In the genomic region with DNA sequence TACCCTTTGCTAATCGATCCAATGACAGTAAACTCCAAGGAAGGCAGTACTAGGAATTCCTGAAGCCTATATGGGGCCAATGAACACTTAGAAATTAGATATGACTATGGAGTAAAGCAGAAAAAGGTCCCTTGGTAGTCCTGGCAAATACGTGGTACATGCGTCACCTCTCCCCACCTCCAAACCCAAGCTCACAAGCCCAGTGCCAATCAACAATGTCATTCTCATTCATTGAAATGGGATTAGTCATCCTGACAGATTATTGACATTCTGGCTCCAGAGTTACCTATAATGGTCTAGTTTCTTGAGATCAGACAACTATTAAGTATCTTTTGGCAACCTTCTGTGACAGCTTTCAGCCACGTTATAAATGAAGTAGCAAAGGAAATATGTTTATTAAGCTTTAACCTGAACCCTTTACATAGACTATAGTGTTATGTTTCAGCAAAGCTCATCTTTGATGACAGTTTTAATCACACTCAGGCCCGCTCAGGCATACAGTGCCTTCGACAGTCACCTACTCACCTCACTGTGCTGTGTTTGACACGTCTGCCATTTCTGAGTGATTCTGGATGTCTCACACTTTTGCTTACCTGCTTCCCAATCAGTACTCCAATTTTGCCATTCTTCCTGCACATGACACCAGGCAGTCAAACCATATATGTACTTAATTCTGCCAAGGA, we compare ENCODE assay signal across 15 cellular contexts.
DNase-seq lines count a peak whose midpoint lies in the region; ATAC-seq and TF ChIP-seq lines count a peak whose summit lies in the region.
"Had no signal": no experiment of that assay in that cellular context is flagged by ENCODE, and none has a peak within 500 bp of the region (broad histone marks: within the 10 kb centered on the region; RNA-seq: fewer than 3 reads in every experiment).

No MANE protein-coding gene starts in this region.

- 97% methylated on average over 6 of the region's 7 CpGs for WGBS in mesenchymal stem cell
- 92% methylated on average over 7 of the region's 7 CpGs for WGBS in suprapubic skin

- DNase-seq in activated CD4-positive, alpha-beta T cell treated with anti-CD3 and anti-CD28 coated beads for 48 hours: peak; percentile 22
- DNase-seq in activated CD4-positive, alpha-beta T cell treated with anti-CD3 and anti-CD28 coated beads, Interleukin-2, amount 50 U/mL, for 1 hour: no peak
- peak; percentile 100 for DNase-seq in PC-3
- DNase-seq in mesenchymal stem cell: no peak
- no peak for DNase-seq in suprapubic skin (ENCODE audit: low spot score in 2 of 2)
- DNase-seq: DMS79 treated with DMSO at 0.1 percent for 48 hours, H9, NCI-H1092 treated with DMSO at 0.1 percent for 48 hours, NCI-H1436 treated with DMSO at 0.1 percent for 48 hours, NCI-H1930, NCI-H69, Peyer's patch had no signal

- peak overlapping the region; percentile 39 for H3K27ac ChIP-seq in DOHH2 (ENCODE audit: low read depth, low read length)
- peak overlapping the region; percentile 84 for H3K27ac ChIP-seq in PC-3 (ENCODE audit: low read length)
- H3K27ac ChIP-seq in mesenchymal stem cell (ENCODE audit: low read length, poor library complexity, severe bottlenecking): no peak overlapping the region
- H3K27ac ChIP-seq in suprapubic skin: no peak overlapping the region
- H3K27ac ChIP-seq: Peyer's patch had no signal

- H3K4me2 ChIP-seq in DOHH2 (ENCODE audit: low read length) (peak overlapping the region; percentile 62), PC-3 (ENCODE audit: low read length) (peak overlapping the region; percentile 68), mesenchymal stem cell (ENCODE audit: low read length, poor library complexity, severe bottlenecking) (no peak overlapping the region)

- no peak overlapping the region for H2BK5ac ChIP-seq in mesenchymal stem cell (ENCODE audit: low read depth, low read length, poor library complexity, severe bottlenecking)

- H2AFZ ChIP-seq in PC-3 (ENCODE audit: low read length) (peak overlapping the region; percentile 2; the same call in 1 of the 2 replicates), mesenchymal stem cell (ENCODE audit: low read depth, low read length) (no peak overlapping the region)

- no peaks in the 10 kb centered on the region for H3K79me2 ChIP-seq in DOHH2 (ENCODE audit: control insufficient read depth, low read length)
- H3K79me2 ChIP-seq in PC-3 (ENCODE audit: low read length): no peaks in the 10 kb centered on the region

- POLR2A ChIA-PET in PC-3 (lab: Charles Lee; ENCODE audit: unreplicated experiment): no interaction called here

- ATAC-seq in PC-3 (peak; percentile 42), HG02610 (IDR thresholded peaks at IDR 0.05; ENCODE audit: unreplicated experiment) (no peak), GM18907 (IDR thresholded peaks at IDR 0.05; ENCODE audit: unreplicated experiment) (no peak)

- intact Hi-C loops in PC-3 (cut with micrococcal nuclease): no loop called here

- no peak overlapping the region for H3K23ac ChIP-seq in mesenchymal stem cell (ENCODE audit: low read length in 2 of 2)

- H4K20me1 ChIP-seq in DOHH2 (ENCODE audit: control insufficient read depth, insufficient read depth, low read depth, low read length) (no peaks in the 10 kb centered on the region), PC-3 (ENCODE audit: low read length) (no peaks in the 10 kb centered on the region)

- H4K8ac ChIP-seq in mesenchymal stem cell (ENCODE audit: low read length): no peak overlapping the region

- peak overlapping the region; percentile 29 for H4K91ac ChIP-seq in mesenchymal stem cell (ENCODE audit: low read length)

- H3K4me1 ChIP-seq in DOHH2 (ENCODE audit: control insufficient read depth, low read length): peaks cover 39% of the 10 kb centered on the region
- peaks cover 77% of the 10 kb centered on the region for H3K4me1 ChIP-seq in PC-3 (ENCODE audit: insufficient read depth, low read length)
- H3K4me1 ChIP-seq in mesenchymal stem cell (ENCODE audit: control insufficient read depth, insufficient read depth, low read depth, low read length): peaks cover 3% of the 10 kb centered on the region
- no peaks in the 10 kb centered on the region for H3K4me1 ChIP-seq in suprapubic skin

- no peak for TF ChIP-seq CTCF in DOHH2 (IDR thresholded peaks at IDR 0.05; ENCODE audit: low read depth, low read length, poor library complexity, severe bottlenecking)
- TF ChIP-seq CTCF in PC-3 (conservative IDR thresholded peaks at IDR 0.05; ENCODE audit: low read depth, low read length): no peak
- no peak for TF ChIP-seq CTCF in suprapubic skin (IDR thresholded peaks at IDR 0.05)

- H3K79me1 ChIP-seq in mesenchymal stem cell (replicated peaks; ENCODE audit: low read length, poor library complexity, severe bottlenecking): no peaks in the 10 kb centered on the region

- no peak overlapping the region for H2BK120ac ChIP-seq in mesenchymal stem cell (ENCODE audit: low read depth, low read length)

- H3K27me3 ChIP-seq in DOHH2 (ENCODE audit: control insufficient read depth, low read length): no peaks in the 10 kb centered on the region
- no peaks in the 10 kb centered on the region for H3K27me3 ChIP-seq in PC-3 (ENCODE audit: low read length)
- H3K27me3 ChIP-seq in mesenchymal stem cell (ENCODE audit: control insufficient read depth in 1 of 2, insufficient read depth in 1 of 2, low read length in 2 of 2): no peaks in the 10 kb centered on the region
- no peaks in the 10 kb centered on the region for H3K27me3 ChIP-seq in suprapubic skin
- H3K27me3 ChIP-seq: Peyer's patch had no signal

- H3K4me3 ChIP-seq in DOHH2 (ENCODE audit: low read length): peak overlapping the region; percentile 38
- peak overlapping the region; percentile 16 for H3K4me3 ChIP-seq in PC-3 (ENCODE audit: low read length)
- H3K4me3 ChIP-seq in mesenchymal stem cell (ENCODE audit: insufficient read depth in 1 of 2, low read depth in 1 of 2, low read length in 2 of 2): no peak overlapping the region
- H3K4me3 ChIP-seq in suprapubic skin: no peak overlapping the region
- H3K4me3 ChIP-seq: Peyer's patch had no signal

- peak overlapping the region in 1 of 2 experiments; percentile 61 for H3K18ac ChIP-seq in mesenchymal stem cell (ENCODE audit: low read depth in 1 of 2, low read length in 2 of 2)

- H3K36me3 ChIP-seq in DOHH2 (ENCODE audit: control insufficient read depth, low read length): no peaks in the 10 kb centered on the region
- no peaks in the 10 kb centered on the region for H3K36me3 ChIP-seq in PC-3 (ENCODE audit: low read depth, low read length)
- no peaks in the 10 kb centered on the region for H3K36me3 ChIP-seq in mesenchymal stem cell (ENCODE audit: control insufficient read depth in 1 of 2, insufficient read depth in 2 of 2, low read depth in 1 of 2, low read length in 2 of 2)
- no peaks in the 10 kb centered on the region for H3K36me3 ChIP-seq in suprapubic skin
- H3K36me3 ChIP-seq: Peyer's patch had no signal

- CTCF ChIA-PET in PC-3 (lab: Charles Lee): no interaction called here

- no TSS peak for BruUV-seq in PC-3 (replicated peaks; lab: Mats Ljungman, UMichigan)

- H3K9me3 ChIP-seq in DOHH2 (ENCODE audit: control insufficient read depth, insufficient read depth, low read length) (no peaks in the 10 kb centered on the region), PC-3 (ENCODE audit: low read length) (no peaks in the 10 kb centered on the region), mesenchymal stem cell (ENCODE audit: control insufficient read depth, low read length) (no peaks in the 10 kb centered on the region), suprapubic skin (no peaks in the 10 kb centered on the region)
- H3K9me3 ChIP-seq: Peyer's patch had no signal

- H3K9me2 ChIP-seq in DOHH2 (replicated peaks; ENCODE audit: control insufficient read depth, low read length) (no peaks in the 10 kb centered on the region), PC-3 (replicated peaks; ENCODE audit: low read length) (0 out of 2 replicates have a peak, but pooled peaks cover 4% of the 10 kb centered on the region)

- no peak overlapping the region for H3K4ac ChIP-seq in mesenchymal stem cell (ENCODE audit: low read depth in 1 of 2, low read length in 2 of 2)

- H2BK12ac ChIP-seq in mesenchymal stem cell (ENCODE audit: low read length in 2 of 2): peak overlapping the region in 1 of 2 experiments; percentile 82

- peak overlapping the region; percentile 76 for H3K9ac ChIP-seq in PC-3 (ENCODE audit: low read length)
- no peak overlapping the region for H3K9ac ChIP-seq in mesenchymal stem cell (ENCODE audit: low read length)

- H3F3A ChIP-seq in DOHH2 (ENCODE audit: control insufficient read depth, insufficient read depth) (no peaks in the 10 kb centered on the region), PC-3 (ENCODE audit: low read length, unreplicated experiment) (peaks cover 22% of the 10 kb centered on the region)

- no peak overlapping the region for H3K14ac ChIP-seq in mesenchymal stem cell (ENCODE audit: low read length in 2 of 2)

- H2BK15ac ChIP-seq in mesenchymal stem cell (ENCODE audit: low read depth, poor library complexity, severe bottlenecking): no peak overlapping the region

- no peak overlapping the region for H2AK5ac ChIP-seq in mesenchymal stem cell (ENCODE audit: low read length, severe bottlenecking)

- no peak for TF ChIP-seq EP300 in suprapubic skin (IDR thresholded peaks at IDR 0.05)

- TF ChIP-seq POLR2A in suprapubic skin (IDR thresholded peaks at IDR 0.05): no peak

Comparison
In these comparisons a context has a peak if more than half of its experiments do, and no peak if none do; other contexts are left out.
1. DNase-seq: peak in activated CD4-positive, alpha-beta T cell treated with anti-CD3 and anti-CD28 coated beads for 48 hours (single experiment) and PC-3 (single experiment); none in activated CD4-positive, alpha-beta T cell treated with anti-CD3 and anti-CD28 coated beads, Interleukin-2, amount 50 U/mL, for 1 hour (single experiment), mesenchymal stem cell (single experiment) and suprapubic skin (0 of 2).
2. H3K27ac ChIP-seq: peak in DOHH2 (single experiment) and PC-3 (single experiment); none in mesenchymal stem cell (single experiment) and suprapubic skin (single experiment).
3. H3K4me3 ChIP-seq: peak in DOHH2 (single experiment) and PC-3 (single experiment); none in mesenchymal stem cell (0 of 2) and suprapubic skin (single experiment).